ENCODE assay signal across 8 cellular contexts in the genomic region with DNA sequence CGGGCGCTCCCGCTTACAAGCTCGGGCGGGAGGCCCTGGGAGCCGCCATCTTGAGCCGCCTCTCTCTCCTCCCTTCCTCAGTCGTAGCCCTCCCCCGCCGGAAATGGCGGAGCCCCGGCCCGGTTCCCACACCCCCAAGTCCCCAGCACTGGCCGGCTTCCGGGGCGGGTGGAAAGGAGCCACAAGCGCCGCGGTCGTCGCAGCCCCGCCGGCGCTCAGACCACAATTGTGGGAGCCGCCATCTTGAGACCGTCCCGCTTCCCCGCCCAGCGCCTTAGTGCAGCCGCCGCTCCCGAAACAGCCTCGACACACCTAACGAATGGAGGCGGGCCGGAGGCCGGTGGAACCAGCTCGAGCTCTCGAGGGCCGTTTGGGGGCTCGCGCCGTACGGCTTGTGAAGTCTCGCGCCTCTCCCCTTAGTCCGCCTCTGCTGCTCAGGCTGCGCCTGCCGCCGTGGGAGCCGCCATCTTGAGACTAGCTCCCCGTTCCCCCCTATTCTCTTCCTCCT. TPM values are rescaled to one million over a fixed set of nuclear protein-coding genes. Genes with fewer than 3 reads are reported as not detected.
A peak's percentile ranks its signal among the peaks of the same experiment; 100 is the strongest.
DNase-seq lines count a peak whose midpoint lies in the region; ATAC-seq and TF ChIP-seq lines count a peak whose summit lies in the region.

No MANE protein-coding gene starts in this region.

- H2BK120ac ChIP-seq in mesenchymal stem cell (ENCODE audit: low read depth, low read length): peak overlapping the region; percentile 71

- peak; percentile 31 for ATAC-seq in HG03520 (IDR thresholded peaks at IDR 0.05; ENCODE audit: unreplicated experiment)

- H3K4me1 ChIP-seq in BE2C (peaks cover 10% of the 10 kb centered on the region), mesenchymal stem cell (ENCODE audit: control insufficient read depth, insufficient read depth, low read depth, low read length) (peaks cover 36% of the 10 kb centered on the region)

- H3K4ac ChIP-seq in mesenchymal stem cell (ENCODE audit: low read depth in 1 of 2, low read length in 2 of 2): peak overlapping the region; percentile 97 to 100

- H4K91ac ChIP-seq in mesenchymal stem cell (ENCODE audit: low read length): peak overlapping the region; percentile 99

- H3K4me2 ChIP-seq in mesenchymal stem cell (ENCODE audit: low read length, poor library complexity, severe bottlenecking): no peak overlapping the region

- peak; percentile 89 for DNase-seq in BE2C
- peak; percentile 85 for DNase-seq in GM19240 (ENCODE audit: insufficient read length, low spot score)
- DNase-seq in NCI-H82 (lab: John Stamatoyannopoulos, UW): peak; percentile 90
- DNase-seq in activated CD8-positive, alpha-beta memory T cell treated with anti-CD3 and anti-CD28 coated beads for 24 hours: peak; percentile 94
- DNase-seq in effector CD8-positive, alpha-beta T cell (lab: John Stamatoyannopoulos, UW): peak; percentile 66
- DNase-seq in mesenchymal stem cell: peak; percentile 92
- peak; percentile 69 for DNase-seq in stimulated activated CD8-positive, alpha-beta memory T cell treated with anti-CD3 and anti-CD28 coated beads, Interleukin-12 subunit alpha, Interleukin-12 subunit beta, amount 100 ng/mL, for 24 hours (ENCODE audit: extremely low read depth)

- H4K8ac ChIP-seq in mesenchymal stem cell (ENCODE audit: low read length): peak overlapping the region; percentile 94

- H3K27me3 ChIP-seq in BE2C (no peaks in the 10 kb centered on the region), mesenchymal stem cell (ENCODE audit: control insufficient read depth in 1 of 2, insufficient read depth in 1 of 2, low read length in 2 of 2) (no peaks in the 10 kb centered on the region)

- TF ChIP-seq CTCF in BE2C (IDR thresholded peaks at IDR 0.05; ENCODE audit: low read depth, low read length): no peak

- peak overlapping the region in 1 of 2 experiments; percentile 87 for H3K14ac ChIP-seq in mesenchymal stem cell (ENCODE audit: low read length in 2 of 2)

- H3K4me3 ChIP-seq in BE2C (ENCODE audit: low read depth, low read length) (peak overlapping the region; percentile 93), mesenchymal stem cell (ENCODE audit: insufficient read depth in 1 of 2, low read depth in 1 of 2, low read length in 2 of 2) (peak overlapping the region; percentile 87 to 99)

- H3K27ac ChIP-seq in mesenchymal stem cell (ENCODE audit: low read length, poor library complexity, severe bottlenecking): peak overlapping the region; percentile 99

- H3K9ac ChIP-seq in mesenchymal stem cell (ENCODE audit: low read length): peak overlapping the region; percentile 98

- H3K23ac ChIP-seq in mesenchymal stem cell (ENCODE audit: low read length in 2 of 2): peak overlapping the region in 1 of 2 experiments; percentile 52

- H2BK15ac ChIP-seq in mesenchymal stem cell (ENCODE audit: low read depth, poor library complexity, severe bottlenecking): peak overlapping the region; percentile 7

- 1% methylated on average over 20 of the region's 52 CpGs for WGBS in mesenchymal stem cell

- H2AK5ac ChIP-seq in mesenchymal stem cell (ENCODE audit: low read length, severe bottlenecking): no peak overlapping the region

- H2AFZ ChIP-seq in mesenchymal stem cell (ENCODE audit: low read depth, low read length): no peak overlapping the region

- H2BK5ac ChIP-seq in mesenchymal stem cell (ENCODE audit: low read depth, low read length, poor library complexity, severe bottlenecking): peak overlapping the region; percentile 92

- peak overlapping the region; percentile 73 to 94 for H3K18ac ChIP-seq in mesenchymal stem cell (ENCODE audit: low read depth in 1 of 2, low read length in 2 of 2)

- H2BK12ac ChIP-seq in mesenchymal stem cell (ENCODE audit: low read length in 2 of 2): peak overlapping the region in 1 of 2 experiments; percentile 82

- H3K36me3 ChIP-seq in BE2C (peaks cover 30% of the 10 kb centered on the region), mesenchymal stem cell (ENCODE audit: control insufficient read depth in 1 of 2, insufficient read depth in 2 of 2, low read depth in 1 of 2, low read length in 2 of 2) (peaks cover 0 to 21% of the 10 kb centered on the region in 2 experiments)

- H3K79me1 ChIP-seq in mesenchymal stem cell (replicated peaks; ENCODE audit: low read length, poor library complexity, severe bottlenecking): no peaks in the 10 kb centered on the region

- H3K9me3 ChIP-seq in BE2C (no peaks in the 10 kb centered on the region), mesenchymal stem cell (ENCODE audit: control insufficient read depth, low read length) (no peaks in the 10 kb centered on the region)

RNA-seq across cellular contexts. Expression of a gene that starts 0.4 kb away (rescaled TPM):
- 64.3 TPM for polyA plus RNA-seq in BE2C (2012; ENCODE audit: insufficient read depth, insufficient read length, low read depth)
- 27.2 TPM for polyA plus RNA-seq in mesenchymal stem cell (2013, experiment 1 of 2)
- polyA plus RNA-seq in mesenchymal stem cell (2013, experiment 2 of 2): 23.7 TPM

RNA-seq across cellular contexts. Expression of a gene that starts 1.4 kb away (rescaled TPM):
- 4.9 TPM for polyA plus RNA-seq in BE2C (2012; ENCODE audit: insufficient read depth, insufficient read length, low read depth)
- 5.8 TPM for polyA plus RNA-seq in mesenchymal stem cell (2013, experiment 1 of 2)
- polyA plus RNA-seq in mesenchymal stem cell (2013, experiment 2 of 2): 5.5 TPM

RNA-seq across cellular contexts. Expression of a gene that starts 26.7 kb away (rescaled TPM):
- polyA plus RNA-seq in BE2C (2012; ENCODE audit: insufficient read depth, insufficient read length, low read depth): 163 TPM
- polyA plus RNA-seq in mesenchymal stem cell (2013, experiment 1 of 2): 20.4 TPM
- 17.0 TPM for polyA plus RNA-seq in mesenchymal stem cell (2013, experiment 2 of 2)

RNA-seq across cellular contexts. Expression of a gene that starts 36.3 kb away (rescaled TPM):
- 597 TPM for polyA plus RNA-seq in BE2C (2012; ENCODE audit: insufficient read depth, insufficient read length, low read depth)
- polyA plus RNA-seq in mesenchymal stem cell (2013, experiment 1 of 2): 173 TPM
- 171 TPM for polyA plus RNA-seq in mesenchymal stem cell (2013, experiment 2 of 2)

RNA-seq across cellular contexts. Expression of a gene that starts 45.1 kb away (rescaled TPM):
- 107 TPM for polyA plus RNA-seq in BE2C (2012; ENCODE audit: insufficient read depth, insufficient read length, low read depth)
- polyA plus RNA-seq in mesenchymal stem cell (2013, experiment 1 of 2): 0.83 TPM
- 1.1 TPM for polyA plus RNA-seq in mesenchymal stem cell (2013, experiment 2 of 2)

Comparison
In these comparisons a context has a peak if more than half of its experiments do, and no peak if none do; other contexts are left out.
1. Peak in every context shown above with its lines: DNase-seq, ATAC-seq, H3K4me3 ChIP-seq and H3K27ac ChIP-seq.